ENCODE assay signal across 12 cellular contexts in the genomic region with DNA sequence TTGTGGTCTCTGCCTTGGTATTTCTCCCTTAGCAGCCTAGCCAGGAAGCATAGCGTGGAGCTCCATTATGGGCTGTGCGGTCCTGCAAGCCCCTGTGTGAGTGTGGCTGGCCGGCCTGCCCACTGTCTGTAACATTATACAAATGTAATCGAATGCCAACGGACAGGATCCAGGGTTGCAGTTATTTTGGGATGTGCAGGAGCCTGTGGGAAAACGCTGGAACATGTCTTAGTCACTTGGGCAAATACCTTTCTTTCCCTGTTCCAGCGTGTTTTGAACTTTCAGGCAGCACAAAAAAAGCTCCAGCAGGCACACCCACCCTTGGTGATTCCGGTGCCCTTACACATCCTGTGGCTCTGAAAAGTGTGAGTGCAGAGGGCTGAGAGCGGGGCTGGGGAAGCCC. TPM values are rescaled to one million over a fixed set of nuclear protein-coding genes. Genes with fewer than 3 reads are reported as not detected.
A peak's percentile ranks its signal among the peaks of the same experiment; 100 is the strongest.
DNase-seq lines count a peak whose midpoint lies in the region; ATAC-seq and TF ChIP-seq lines count a peak whose summit lies in the region.
"Had no signal": no experiment of that assay in that cellular context is flagged by ENCODE, and none has a peak within 500 bp of the region (broad histone marks: within the 10 kb centered on the region; RNA-seq: fewer than 3 reads in every experiment).

No MANE protein-coding gene starts in this region.

- H3K36me3 ChIP-seq in heart right ventricle (peaks cover 0 to 28% (median 20%) of the 10 kb centered on the region in 9 donors), stomach (peaks cover 17 to 29% (median 26%) of the 10 kb centered on the region in 4 donors), left lung (peaks cover 0 to 26% of the 10 kb centered on the region in 2 donors)

- H3K4me3 ChIP-seq in astrocyte of the cerebellum (ENCODE audit: low read depth, low read length) (no peak overlapping the region), heart right ventricle (no peak overlapping the region), stomach (no peak overlapping the region), left lung (no peak overlapping the region)
- H3K4me3 ChIP-seq: SK-N-MC had no signal

- H3K27me3 ChIP-seq in heart right ventricle = no peaks in the 10 kb centered on the region
- no peaks in the 10 kb centered on the region for H3K27me3 ChIP-seq in stomach
- no peaks in the 10 kb centered on the region for H3K27me3 ChIP-seq in left lung

- no peak for TF ChIP-seq POLR2A in stomach (IDR thresholded peaks at IDR 0.05)

- DNase-seq in HT1080 (ENCODE audit: low read depth) = peak; percentile 97
- peak; percentile 27 for DNase-seq in astrocyte of the cerebellum (ENCODE audit: low read depth)
- DNase-seq in heart right ventricle = no peak
- no peak for DNase-seq in stomach
- no peak for DNase-seq in left lung
- no peak for DNase-seq in left lobe of liver (ENCODE audit: low spot score)
- no peak for DNase-seq in NCI-H1048 (lab: John Stamatoyannopoulos, UW)
- DNase-seq in DMS79 (lab: John Stamatoyannopoulos, UW) = no peak
- DNase-seq: amygdala, NCI-H345, retina had no signal

- in situ Hi-C loops in astrocyte of the cerebellum (cut with HindIII; ENCODE audit: low sequenced_read_pairs) = no loop called here

- peak in 7 of 8 donors; percentile 39 to 76 (median 59) for ATAC-seq in heart right ventricle
- ATAC-seq in left lung = no peak
- no peak for ATAC-seq in left lobe of liver

- H3K9me3 ChIP-seq in heart right ventricle (no peaks in the 10 kb centered on the region), stomach (no peaks in the 10 kb centered on the region), left lung (no peaks in the 10 kb centered on the region)

- no peak for TF ChIP-seq EP300 in stomach (IDR thresholded peaks at IDR 0.05)

- TF ChIP-seq CTCF in astrocyte of the cerebellum (IDR thresholded peaks at IDR 0.05; ENCODE audit: low read depth, low read length, missing control alignments) (no peak), heart right ventricle (IDR thresholded peaks at IDR 0.05) (no peak), stomach (IDR thresholded peaks at IDR 0.05) (no peak), left lung (IDR thresholded peaks at IDR 0.05) (no peak)

- H3K27ac ChIP-seq in heart right ventricle (peak overlapping the region; percentile 1 to 86 (median 74)), stomach (peak overlapping the region in 3 of 5 donors; percentile 39 to 75 (median 67)), left lung (peak overlapping the region in 1 of 2 donors; percentile 29)
- H3K27ac ChIP-seq: SK-N-MC had no signal

- WGBS in heart right ventricle, 2 donors = 30 to 39% methylated on average over 9 of the region's 9 CpGs
- whole genome bisulfite sequencing in stomach, 5 donors = 49 to 63% (median 56%) methylated on average over 9 of the region's 9 CpGs

- intact Hi-C loops in heart right ventricle (cut with DNase I) = loop anchor here in 2 of 10 donors (10.0 kb wide), 2 partner anchors 174 to 184 kb away; no protein-coding TSS in a partner anchor
- intact Hi-C loops in stomach (cut with DNase I; ENCODE audit: low total_unique reads) = no loop called here
- intact Hi-C loops in left lung (cut with DNase I) = no loop called here

- H3K4me1 ChIP-seq in heart right ventricle (peaks cover 0 to 48% (median 32%) of the 10 kb centered on the region in 9 donors), stomach (peaks cover 4 to 42% (median 13%) of the 10 kb centered on the region in 4 donors), left lung (peaks cover 9 to 35% of the 10 kb centered on the region in 2 donors)

RNA-seq across cellular contexts. Expression of gene BAG3, which starts 29.5 kb away (rescaled TPM):
- total RNA-seq in HT1080 (2014; rRNA removed; shearing (Covaris generic)) = 30.5 and 46.2 TPM in 2 replicates
- polyA plus RNA-seq in HT1080 (2015; cell fraction: cytosol; rRNA removed) = 76.3 and 89.3 TPM in 2 replicates
- 126 and 141 TPM in 2 replicates for polyA plus RNA-seq in HT1080 (2015; cell fraction: nucleus; rRNA removed)
- total RNA-seq in heart right ventricle (100 to 1,000 TPM; 115 to 191 (median 145) TPM), stomach (100 to 1,000 TPM in 1 of 5 donors, 10 to 100 TPM in 3, 1 to 10 TPM in 1; 8.4 to 113 (median 27.8) TPM), left lung (10 to 100 TPM; 43.1 to 49.9 TPM), left lobe of liver (11.3 TPM)
- polyA plus RNA-seq in heart right ventricle (100 to 1,000 TPM in 1 of 2 donors, 10 to 100 TPM in 1; 42.5 to 193 TPM), stomach (10 to 100 TPM; 18.9 to 37.8 (median 26.9) TPM)

RNA-seq across cellular contexts. Expression of gene INPP5F, which starts 45.2 kb away (rescaled TPM):
- total RNA-seq in HT1080 (2014; rRNA removed; shearing (Covaris generic)) = 17.2 and 19.0 TPM in 2 replicates
- polyA plus RNA-seq in HT1080 (2015; cell fraction: cytosol; rRNA removed) = 23.2 and 28.3 TPM in 2 replicates
- polyA plus RNA-seq in HT1080 (2015; cell fraction: nucleus; rRNA removed) = 34.1 and 35.1 TPM in 2 replicates
- 10 to 100 TPM in 2 of 10 donors, 1 to 10 TPM in 8; 4.2 to 13.3 (median 7.5) TPM for total RNA-seq in heart right ventricle
- polyA plus RNA-seq in heart right ventricle = 1 to 10 TPM; 4.0 to 4.5 TPM
- 10 to 100 TPM; 15.4 to 25.7 (median 20.3) TPM for total RNA-seq in stomach
- 1 to 10 TPM; 4.6 to 8.7 (median 4.9) TPM for polyA plus RNA-seq in stomach
- total RNA-seq in left lung = 10 to 100 TPM; 10.9 to 18.6 TPM
- total RNA-seq in left lobe of liver = 2.6 TPM

Comparison
In these comparisons a context has a peak if more than half of its experiments do, and no peak if none do; other contexts are left out.
1. DNase-seq: peak in HT1080 (single experiment) and astrocyte of the cerebellum (single experiment); none in heart right ventricle (0 of 2), stomach (single experiment), left lung (0 of 2), left lobe of liver (single experiment), NCI-H1048 (single experiment) and DMS79 (single experiment).
2. ATAC-seq: peak in heart right ventricle (7 of 8); none in left lung (single experiment) and left lobe of liver (single experiment).